ENCODE assay signal across 2 cellular contexts in the genomic region with DNA sequence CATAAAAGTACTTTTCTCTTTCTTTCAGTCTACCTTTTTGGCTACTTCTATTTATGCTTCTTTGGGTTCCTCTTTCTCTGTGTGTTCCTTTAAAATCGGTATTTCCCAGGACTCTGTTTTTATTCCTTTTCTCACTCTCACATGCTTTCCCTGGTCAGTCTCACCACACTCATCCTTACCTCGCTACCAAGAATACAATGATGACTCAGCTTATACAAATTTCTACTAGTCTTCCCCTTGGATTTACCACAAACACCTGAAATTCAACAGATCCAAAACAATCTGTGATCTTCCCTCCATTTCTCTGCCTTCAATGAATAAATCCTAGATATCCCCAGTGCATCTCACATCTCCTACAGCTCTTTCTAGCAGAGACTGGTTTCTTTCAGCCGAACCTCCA.
TF ChIP-seq lines count a peak whose summit lies in the region.

No MANE protein-coding gene starts in this region.

TF ChIP-seq in GM23338, 12 proteins besides CTCF, POLR2A, EP300 and RAD21 (continued from another document):
- no peak for TF ChIP-seq JUNB (IDR thresholded peaks at IDR 0.05; ENCODE audit: unreplicated experiment)
- TF ChIP-seq, protein P1, sequence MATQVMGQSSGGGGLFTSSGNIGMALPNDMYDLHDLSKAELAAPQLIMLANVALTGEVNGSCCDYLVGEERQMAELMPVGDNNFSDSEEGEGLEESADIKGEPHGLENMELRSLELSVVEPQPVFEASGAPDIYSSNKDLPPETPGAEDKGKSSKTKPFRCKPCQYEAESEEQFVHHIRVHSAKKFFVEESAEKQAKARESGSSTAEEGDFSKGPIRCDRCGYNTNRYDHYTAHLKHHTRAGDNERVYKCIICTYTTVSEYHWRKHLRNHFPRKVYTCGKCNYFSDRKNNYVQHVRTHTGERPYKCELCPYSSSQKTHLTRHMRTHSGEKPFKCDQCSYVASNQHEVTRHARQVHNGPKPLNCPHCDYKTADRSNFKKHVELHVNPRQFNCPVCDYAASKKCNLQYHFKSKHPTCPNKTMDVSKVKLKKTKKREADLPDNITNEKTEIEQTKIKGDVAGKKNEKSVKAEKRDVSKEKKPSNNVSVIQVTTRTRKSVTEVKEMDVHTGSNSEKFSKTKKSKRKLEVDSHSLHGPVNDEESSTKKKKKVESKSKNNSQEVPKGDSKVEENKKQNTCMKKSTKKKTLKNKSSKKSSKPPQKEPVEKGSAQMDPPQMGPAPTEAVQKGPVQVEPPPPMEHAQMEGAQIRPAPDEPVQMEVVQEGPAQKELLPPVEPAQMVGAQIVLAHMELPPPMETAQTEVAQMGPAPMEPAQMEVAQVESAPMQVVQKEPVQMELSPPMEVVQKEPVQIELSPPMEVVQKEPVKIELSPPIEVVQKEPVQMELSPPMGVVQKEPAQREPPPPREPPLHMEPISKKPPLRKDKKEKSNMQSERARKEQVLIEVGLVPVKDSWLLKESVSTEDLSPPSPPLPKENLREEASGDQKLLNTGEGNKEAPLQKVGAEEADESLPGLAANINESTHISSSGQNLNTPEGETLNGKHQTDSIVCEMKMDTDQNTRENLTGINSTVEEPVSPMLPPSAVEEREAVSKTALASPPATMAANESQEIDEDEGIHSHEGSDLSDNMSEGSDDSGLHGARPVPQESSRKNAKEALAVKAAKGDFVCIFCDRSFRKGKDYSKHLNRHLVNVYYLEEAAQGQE (IDR thresholded peaks at IDR 0.05; ENCODE audit: unreplicated experiment) = no peak
- no peak for TF ChIP-seq CREB1 (CRISPR knock-in tag; IDR thresholded peaks at IDR 0.05; ENCODE audit: low read depth)
- no peak for TF ChIP-seq POLR2AphosphoS5 (IDR thresholded peaks at IDR 0.05; ENCODE audit: low read depth)
TF ChIP-seq in GM23338: peak in this region for 0.

TF ChIP-seq in WTC11, 78 proteins besides CTCF, POLR2A, EP300 and RAD21 (continued from another document):
- TF ChIP-seq, protein P2, sequence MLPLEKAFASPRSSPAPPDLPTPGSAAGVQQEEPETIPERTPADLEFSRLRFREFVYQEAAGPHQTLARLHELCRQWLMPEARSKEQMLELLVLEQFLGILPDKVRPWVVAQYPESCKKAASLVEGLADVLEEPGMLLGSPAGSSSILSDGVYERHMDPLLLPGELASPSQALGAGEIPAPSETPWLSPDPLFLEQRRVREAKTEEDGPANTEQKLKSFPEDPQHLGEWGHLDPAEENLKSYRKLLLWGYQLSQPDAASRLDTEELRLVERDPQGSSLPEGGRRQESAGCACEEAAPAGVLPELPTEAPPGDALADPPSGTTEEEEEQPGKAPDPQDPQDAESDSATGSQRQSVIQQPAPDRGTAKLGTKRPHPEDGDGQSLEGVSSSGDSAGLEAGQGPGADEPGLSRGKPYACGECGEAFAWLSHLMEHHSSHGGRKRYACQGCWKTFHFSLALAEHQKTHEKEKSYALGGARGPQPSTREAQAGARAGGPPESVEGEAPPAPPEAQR (CRISPR knock-in tag; IDR thresholded peaks at IDR 0.05) = no peak
- TF ChIP-seq MYBL2 (CRISPR knock-in tag; IDR thresholded peaks at IDR 0.05) (no peak), ETV6 (CRISPR knock-in tag; IDR thresholded peaks at IDR 0.05) (no peak)
